In genomic region chr1:58773406-58773840, GRCh38 we compare ENCODE assay signal across 9 cellular contexts. TPM values are rescaled to one million over a fixed set of nuclear protein-coding genes. Genes with fewer than 3 reads are reported as not detected.
DNase-seq lines count a peak whose midpoint lies in the region; ATAC-seq and TF ChIP-seq lines count a peak whose summit lies in the region.
"Had no signal": no experiment of that assay in that cellular context is flagged by ENCODE, and none has a peak within 500 bp of the region (broad histone marks: within the 10 kb centered on the region; RNA-seq: fewer than 3 reads in every experiment).

No MANE protein-coding gene starts in this region.

- DNase-seq in NCI-H2107 (lab: John Stamatoyannopoulos, UW) (peak; percentile 48), colonic mucosa (peak; percentile 42), NK-92 (lab: John Stamatoyannopoulos, UW; ENCODE audit: unreplicated experiment) (no peak), posterior vena cava (ENCODE audit: low spot score) (no peak)
- DNase-seq in activated effector memory CD4-positive, alpha-beta T cell treated with Interleukin-2 at 50 U/mL for 16 hours = no peak

- H3K4me3 ChIP-seq in colonic mucosa = no peak overlapping the region
- no peak overlapping the region for H3K4me3 ChIP-seq in mucosa of rectum (ENCODE audit: low read length in 2 of 2)
- H3K4me3 ChIP-seq: SK-N-MC had no signal

- H3K36me3 ChIP-seq in colonic mucosa (no peaks in the 10 kb centered on the region), mucosa of rectum (ENCODE audit: control insufficient read depth in 2 of 2, insufficient read depth in 2 of 2, low read length in 2 of 2) (no peaks in the 10 kb centered on the region)

- H3K9ac ChIP-seq in colonic mucosa (ENCODE audit: low read depth in 2 of 2, low read length in 2 of 2) (no peak overlapping the region), mucosa of rectum (ENCODE audit: low read depth in 1 of 2, low read length in 2 of 2) (no peak overlapping the region)

- H3K27me3 ChIP-seq in colonic mucosa (no peaks in the 10 kb centered on the region), mucosa of rectum (ENCODE audit: control insufficient read depth in 2 of 2, insufficient read depth in 2 of 2, low read length in 2 of 2) (no peaks in the 10 kb centered on the region)

- TF ChIP-seq CTCF in colonic mucosa (IDR thresholded peaks at IDR 0.05) = no peak

- no peaks in the 10 kb centered on the region for H3K9me3 ChIP-seq in colonic mucosa
- H3K9me3 ChIP-seq in mucosa of rectum (ENCODE audit: control insufficient read depth in 2 of 2, low read length in 2 of 2) = no peaks in the 10 kb centered on the region

- peak; percentile 88 for ATAC-seq in GM18511 (IDR thresholded peaks at IDR 0.05; ENCODE audit: unreplicated experiment)
- ATAC-seq in HG02759 (IDR thresholded peaks at IDR 0.05; ENCODE audit: unreplicated experiment) = peak; percentile 87

- no peak overlapping the region for H3K27ac ChIP-seq in colonic mucosa
- peak overlapping the region; percentile 22 to 53 for H3K27ac ChIP-seq in mucosa of rectum (ENCODE audit: low read depth in 2 of 2, low read length in 2 of 2)
- H3K27ac ChIP-seq: SK-N-MC had no signal

- intact Hi-C loops in colonic mucosa (cut with DNase I) (loop anchor here (10.0 kb wide), 1 partner anchor 931 kb away; no protein-coding TSS in a partner anchor), posterior vena cava (cut with DNase I) (no loop called here)

- H3K4me1 ChIP-seq in colonic mucosa (no peaks in the 10 kb centered on the region), mucosa of rectum (ENCODE audit: control insufficient read depth in 2 of 2, insufficient read depth in 2 of 2, low read length in 2 of 2) (peaks cover 6 to 7% of the 10 kb centered on the region in 2 donors)

RNA-seq across cellular contexts. Expression of gene JUN, which starts 10.4 kb away (rescaled TPM):
- total RNA-seq in colonic mucosa (100 to 1,000 TPM in 1 of 2 donors, 10 to 100 TPM in 1; 94.1 to 137 TPM), posterior vena cava (100 to 1,000 TPM; 120 to 219 TPM)

Comparison
In these comparisons a context has a peak if more than half of its experiments do, and no peak if none do; other contexts are left out.
1. DNase-seq: peak in NCI-H2107 (single experiment) and colonic mucosa (single experiment); none in activated effector memory CD4-positive, alpha-beta T cell treated with Interleukin-2 at 50 U/mL for 16 hours (single experiment), NK-92 (single experiment) and posterior vena cava (single experiment).